Comparison of ENCODE assay signal across 1 cellular context in the genomic region with DNA sequence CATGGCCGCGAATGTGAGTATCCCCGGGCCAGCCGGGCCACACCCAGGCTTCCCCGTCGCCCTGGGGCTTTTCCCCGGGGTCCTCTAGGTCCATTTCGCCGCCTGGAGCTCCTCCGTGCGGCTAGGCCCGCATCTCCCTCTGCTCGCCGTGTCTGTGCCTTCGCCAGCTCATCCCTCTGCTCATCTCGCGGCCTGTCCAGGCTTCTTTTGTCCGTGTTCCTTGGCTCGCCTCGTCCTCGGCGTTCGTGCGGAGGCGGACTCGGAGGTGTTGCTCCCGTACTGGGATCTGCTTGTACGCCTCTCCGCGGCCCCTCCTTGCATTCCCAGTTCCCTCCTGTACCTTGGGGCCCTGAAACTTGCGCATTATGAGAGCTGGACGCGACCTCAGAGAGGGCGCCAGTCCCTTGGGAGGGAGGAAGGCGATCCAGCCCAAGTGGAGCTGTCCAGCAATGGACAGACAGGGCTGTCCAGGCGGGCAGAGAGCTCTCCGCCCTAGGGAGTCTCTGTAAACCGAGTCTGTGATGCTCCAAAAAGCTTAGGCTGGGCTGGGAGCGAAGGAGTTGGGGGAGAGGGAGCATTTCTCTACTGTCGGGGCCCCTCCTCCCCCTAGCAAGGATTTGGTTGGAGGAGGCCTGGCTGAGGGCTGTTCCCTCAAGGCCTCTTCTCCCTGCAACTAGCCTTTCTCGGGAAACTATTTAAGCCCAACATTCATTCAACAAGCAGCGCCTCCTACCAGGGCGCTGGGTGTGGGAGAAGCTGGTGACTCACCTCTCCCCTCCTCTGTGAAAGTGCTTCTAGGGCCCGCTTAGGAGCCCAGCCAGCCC.
TF ChIP-seq lines count a peak whose summit lies in the region.

No MANE protein-coding gene starts in this region.

TF ChIP-seq in neural cell, 6 proteins besides CTCF, POLR2A, EP300 and RAD21 (continued from another document):
- peak; percentile 40 for TF ChIP-seq REST (IDR thresholded peaks at IDR 0.05; ENCODE audit: borderline replicate concordance)
- no peak for TF ChIP-seq SMC3 (conservative IDR thresholded peaks at IDR 0.05; ENCODE audit: poor library complexity)
